Comparison of ENCODE assay signal across 8 cellular contexts in the genomic region with DNA sequence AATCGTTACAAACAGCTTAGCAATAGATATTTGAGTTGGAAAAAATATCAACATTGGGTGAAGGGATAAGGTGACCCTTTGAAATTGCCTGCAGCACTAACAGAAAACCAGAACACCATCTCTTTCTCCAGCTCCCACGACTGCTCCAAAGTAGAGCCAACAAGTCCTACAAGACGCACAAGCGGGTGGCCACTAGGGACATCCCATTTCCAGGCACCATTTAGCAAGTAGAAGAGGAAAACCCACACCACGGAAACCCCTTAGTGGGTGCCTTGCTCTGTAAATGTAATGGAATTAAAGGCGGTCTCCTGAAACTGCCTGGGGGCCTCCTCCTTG. TPM values are rescaled to one million over a fixed set of nuclear protein-coding genes. Genes with fewer than 3 reads are reported as not detected.
DNase-seq lines count a peak whose midpoint lies in the region; ATAC-seq, FAIRE-seq and TF ChIP-seq lines count a peak whose summit lies in the region.
"Had no signal": no experiment of that assay in that cellular context is flagged by ENCODE, and none has a peak within 500 bp of the region (broad histone marks: within the 10 kb centered on the region; RNA-seq: fewer than 3 reads in every experiment).

No MANE protein-coding gene starts in this region.

- in situ Hi-C loops in GM12878 (cut with MboI) = no loop called here
- in situ Hi-C loops in KBM-7 (cut with MboI; ENCODE audit: low pct_unique_long_range_greater_than_20kb, low sequenced_read_pairs) = no loop called here

- peak overlapping the region; percentile 28 for H3K4me2 ChIP-seq in GM12878 (ENCODE audit: control insufficient read depth, insufficient read depth)

- RAD21 ChIA-PET in GM12878 (lab: Charles Lee; ENCODE audit: unreplicated experiment) = no interaction called here

- no peak for TF ChIP-seq RAD21 in GM12878 (IDR thresholded peaks at IDR 0.05; ENCODE audit: insufficient read depth, low read depth, low read length)

- H3K9me3 ChIP-seq in GM12878 (replicated peaks; ENCODE audit: control insufficient read depth, insufficient read depth, low read length) (no peaks in the 10 kb centered on the region), kidney (ENCODE audit: control insufficient read depth in 1 of 2, low read length in 2 of 2) (no peaks in the 10 kb centered on the region), spleen (no peaks in the 10 kb centered on the region)

- ATAC-seq in GM12878 (no peak), GM21825 (IDR thresholded peaks at IDR 0.05; ENCODE audit: unreplicated experiment) (no peak)

- H3K27ac ChIP-seq in GM12878 (ENCODE audit: control insufficient read depth, insufficient read depth) = no peak overlapping the region
- no peak overlapping the region for H3K27ac ChIP-seq in kidney (ENCODE audit: low read depth in 2 of 2, low read length in 2 of 2)
- peak overlapping the region in 4 of 8 donors; percentile 39 to 65 (median 46) for H3K27ac ChIP-seq in spleen

- TF ChIP-seq CTCF in GM12878 (IDR thresholded peaks at IDR 0.05 in 2 of 3, conservative IDR thresholded peaks at IDR 0.05 in 1 of 3; ENCODE audit: control insufficient read depth in 2 of 3, extremely low read depth in 1 of 3, insufficient read depth in 1 of 3, low read depth in 3 of 3, low read length in 3 of 3) = 0 out of 6 replicates have a peak, but pooled peaks of 1 of the 3 experiments have one; percentile 4
- no peak for TF ChIP-seq CTCF in kidney (IDR thresholded peaks at IDR 0.05; ENCODE audit: borderline replicate concordance, extremely low read depth, insufficient read depth)
- no peak for TF ChIP-seq CTCF in spleen (IDR thresholded peaks at IDR 0.05 in 8 of 11, conservative IDR thresholded peaks at IDR 0.05 in 3 of 11)

- intact Hi-C loops in GM12878 (cut with micrococcal nuclease; ENCODE audit: unreplicated experiment) (no loop called here), kidney (cut with DNase I) (no loop called here), spleen (cut with DNase I; ENCODE audit: low total_unique reads) (no loop called here)

- H3K27me3 ChIP-seq in H7 (ENCODE audit: control insufficient read depth, insufficient read depth, low read length) (peaks cover 70% of the 10 kb centered on the region), GM12878 (replicated peaks in 1 of 2; ENCODE audit: control insufficient read depth in 2 of 2, insufficient read depth in 2 of 2, low read length in 1 of 2) (peaks cover 0 to 1% of the 10 kb centered on the region in 2 experiments; a peak in 1 of 4 replicates), spleen (replicated peaks in 1 of 7) (peaks cover 0 to 51% (median 21%) of the 10 kb centered on the region in 7 donors)

- SMC1A ChIA-PET in GM12878 (lab: Charles Lee; ENCODE audit: uncharacterized antibody, unreplicated experiment) = interaction anchor here (1.3 kb wide), 1 partner anchor 13 kb away, joined by 4 read pairs; no protein-coding TSS in a partner anchor

- DNase-seq in H7 = peak; percentile 29
- DNase-seq in GM12878 (ENCODE audit: low read depth, low spot score) = no peak
- DNase-seq in kidney = no peak
- no peak for DNase-seq in spleen
- no peak for DNase-seq in activated gamma-delta T cell treated with Interleukin-2 at 50 U/mL for 16 hours
- no peak for DNase-seq in KBM-7

- POLR2A ChIA-PET in GM12878 (lab: Charles Lee) = no interaction called here

- H3K9ac ChIP-seq in GM12878 (ENCODE audit: control insufficient read depth, insufficient read depth, low read length) (no peak overlapping the region), kidney (ENCODE audit: low read length in 2 of 2) (peak overlapping the region in 1 of 2 donors; percentile 55)

- CTCF ChIA-PET in GM12878 (lab: Yijun Ruan, JAX) = interaction anchor here (1.5 kb wide), 1 partner anchor 59 kb away, joined by 4 read pairs; no protein-coding TSS in a partner anchor

- H3K4me1 ChIP-seq in GM12878 (ENCODE audit: control insufficient read depth, insufficient read depth, low read length) (no peaks in the 10 kb centered on the region), kidney (ENCODE audit: control insufficient read depth in 1 of 2, insufficient read depth in 1 of 2, low read depth in 1 of 2, low read length in 2 of 2) (no peaks in the 10 kb centered on the region), spleen (peaks cover 0 to 20% (median 6%) of the 10 kb centered on the region in 6 donors)

- H3K4me3 ChIP-seq in H7 (ENCODE audit: insufficient read depth, low read depth, low read length) (peak overlapping the region; percentile 59), GM12878 (no peak overlapping the region), kidney (ENCODE audit: low read length in 2 of 2) (peak overlapping the region; percentile 68 to 79), spleen (peak overlapping the region in 6 of 8 donors; percentile 13 to 60 (median 30))

- H4K20me1 ChIP-seq in GM12878 (ENCODE audit: control insufficient read depth, insufficient read depth) = no peaks in the 10 kb centered on the region

- TF ChIP-seq POLR2A in GM12878 (IDR thresholded peaks at IDR 0.05; ENCODE audit: low read depth, low read length) = no peak
- TF ChIP-seq POLR2A in spleen (IDR thresholded peaks at IDR 0.05) = no peak

- H3K36me3 ChIP-seq in H7 (replicated peaks; ENCODE audit: control insufficient read depth, insufficient read depth, low read length) (no peaks in the 10 kb centered on the region), GM12878 (ENCODE audit: control insufficient read depth in 2 of 2, insufficient read depth in 2 of 2, low read length in 1 of 2) (no peaks in the 10 kb centered on the region), kidney (ENCODE audit: control insufficient read depth in 1 of 2, insufficient read depth in 2 of 2, low read length in 2 of 2) (no peaks in the 10 kb centered on the region), spleen (no peaks in the 10 kb centered on the region)

- FAIRE-seq in GM12878 (lab: Jason Lieb, UNC) (no peak), kidney (lab: Jason Lieb, UNC) (no peak)

- H2AFZ ChIP-seq in GM12878 (ENCODE audit: control insufficient read depth, low read depth, low read length) = no peak overlapping the region

- BruUV-seq in GM12878 (replicated peaks; lab: Mats Ljungman, UMichigan) = no TSS peak

- WGBS in GM12878 (ENCODE audit: insufficient coverage, insufficient replicate concordance, low lambda C conversion rate, missing lambda C conversion rate) = 50% methylated on average over 6 of the region's 6 CpGs
- 15 to 42% (median 30%) methylated on average over 6 of the region's 6 CpGs for WGBS in spleen, 5 donors

- TF ChIP-seq EP300 in GM12878 (IDR thresholded peaks at IDR 0.05; ENCODE audit: borderline replicate concordance in 1 of 2, control insufficient read depth in 1 of 2, low read depth in 2 of 2, low read length in 2 of 2) = no peak

- H3K79me2 ChIP-seq in GM12878 (ENCODE audit: control insufficient read depth, insufficient read depth, low read length) = no peaks in the 10 kb centered on the region

TF ChIP-seq in GM12878, 131 proteins besides CTCF, POLR2A, EP300 and RAD21 (continues in another document):
- TF ChIP-seq GABPA (IDR thresholded peaks at IDR 0.05; ENCODE audit: low read depth) (no peak), GATAD2B (conservative IDR thresholded peaks at IDR 0.05; ENCODE audit: low read depth) (no peak), CEBPZ (IDR thresholded peaks at IDR 0.05; ENCODE audit: low read depth, low read length) (no peak)

RNA-seq across cellular contexts. Expression of gene ARHGAP6, which starts 1.9 kb away (rescaled TPM):
- 1.7 and 2.0 TPM in 2 replicates for total RNA-seq in H7 (2014; rRNA removed; shearing (Covaris generic))
- total RNA-seq in GM12878 (2013; cell fraction: nucleolus; rRNA removed) = 0.54 and 1.3 TPM in 2 replicates
- total RNA-seq in GM12878 (2014; rRNA removed) (0.71 and 1.2 TPM in 2 replicates), GM12878 (2014; rRNA removed; fragmentation: Illumina TruSeq; extraction: Trizol) (0.85 and 1.0 TPM in 2 replicates), GM12878 (2021) (1.4 and 1.8 TPM in 2 replicates), kidney (20.4 TPM), spleen (10 to 100 TPM; 10.8 to 20.8 (median 14.9) TPM)
- 0.79 TPM for polyA plus RNA-seq in GM12878 (2011; ENCODE audit: low read depth)
- polyA plus RNA-seq in GM12878 (2011; rRNA removed) (0.17 and 0.38 TPM in 2 replicates), GM12878 (2014; fragmentation: Illumina TruSeq; extraction: Trizol) (1.5 and 1.6 TPM in 2 replicates), GM12878 (2014; fragmentation: Nextera tagmentation; extraction: Ambion mirVana) (under 1 TPM; 0.38 to 0.39 TPM), GM12878 (2014; rRNA removed) (0.46 and 1.0 TPM in 2 replicates), GM12878 (2016; fragmentation: Nextera tagmentation; extraction: Ambion mirVana) (under 1 TPM; 0.20 to 0.67 TPM), kidney (ENCODE audit: insufficient read depth, low read depth, low replicate concordance) (6.0 TPM), spleen (1 to 10 TPM; 2.0 to 3.3 (median 2.7) TPM)
- 0.28 and 0.32 TPM in 2 replicates for polyA plus RNA-seq in GM12878 (2011; cell fraction: cytosol; rRNA removed)
- polyA plus RNA-seq in GM12878 (2011; cell fraction: nucleus; rRNA removed) = 0.20 and 0.39 TPM in 2 replicates
- polyA plus RNA-seq in GM12878 (2012) = 1.7 and 2.2 TPM in 2 replicates
- polyA minus RNA-seq in GM12878 (2011; rRNA and poly(A)+ RNA removed) = 0.57 and 1.5 TPM in 2 replicates
- polyA minus RNA-seq in GM12878 (2011; cell fraction: cytosol; rRNA and poly(A)+ RNA removed) = not detected in 2 replicates
- 0.60 and 0.86 TPM in 2 replicates for polyA minus RNA-seq in GM12878 (2011; cell fraction: nucleus; rRNA and poly(A)+ RNA removed)
- total RNA-seq: HT-29 had no signal
